23 cellular contexts compared by ENCODE assay signal in the genomic region with DNA sequence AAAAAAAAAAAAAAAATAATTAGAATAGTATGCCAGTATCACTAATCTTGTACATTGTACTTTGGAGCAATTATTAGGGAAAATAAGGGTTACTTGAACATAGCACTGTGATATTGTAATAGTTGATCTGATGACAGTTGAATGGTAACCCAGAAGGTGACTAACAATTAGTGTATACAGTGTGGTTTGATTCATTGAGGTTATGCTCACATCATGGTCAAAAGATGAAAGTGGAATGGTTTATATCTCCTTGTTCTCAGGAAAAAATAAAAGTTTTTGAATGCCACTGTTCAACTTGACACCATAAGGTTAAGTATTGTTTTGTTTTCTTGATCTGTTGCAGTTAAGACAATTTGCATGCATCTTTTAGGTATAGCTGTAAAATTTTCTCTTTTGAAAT.
DNase-seq lines count a peak whose midpoint lies in the region; ATAC-seq, FAIRE-seq and TF ChIP-seq lines count a peak whose summit lies in the region.
"Had no signal": no experiment of that assay in that cellular context is flagged by ENCODE, and none has a peak within 500 bp of the region (broad histone marks: within the 10 kb centered on the region; RNA-seq: fewer than 3 reads in every experiment).

No MANE protein-coding gene starts in this region.

- peaks cover 34% of the 10 kb centered on the region for H3K36me3 Mint-ChIP-seq in activated naive CD8-positive, alpha-beta T cell treated with anti-CD3 and anti-CD28 coated beads, Interleukin-2, amount 50 U/mL, for 24 hours (ENCODE audit: low read depth)
- peaks cover 41% of the 10 kb centered on the region for H3K36me3 Mint-ChIP-seq in activated naive CD8-positive, alpha-beta T cell treated with anti-CD3 and anti-CD28 coated beads for 36 hours
- H3K36me3 Mint-ChIP-seq: neural progenitor cell had no signal

- H3K79me2 ChIP-seq in fibroblast of lung (ENCODE audit: control insufficient read depth, insufficient read depth, low read length): no peaks in the 10 kb centered on the region

- no peaks in the 10 kb centered on the region for H3K36me3 ChIP-seq in fibroblast of lung (ENCODE audit: control insufficient read depth, insufficient read depth, low read length)
- H3K36me3 ChIP-seq: cardiac muscle cell, neural progenitor cell had no signal

- no peaks in the 10 kb centered on the region for H3K27me3 Mint-ChIP-seq in activated naive CD8-positive, alpha-beta T cell treated with anti-CD3 and anti-CD28 coated beads, Interleukin-2, amount 50 U/mL, for 24 hours
- no peaks in the 10 kb centered on the region for H3K27me3 Mint-ChIP-seq in activated naive CD8-positive, alpha-beta T cell treated with anti-CD3 and anti-CD28 coated beads for 36 hours
- no peaks in the 10 kb centered on the region for H3K27me3 Mint-ChIP-seq in stimulated activated naive CD8-positive, alpha-beta T cell treated with anti-CD3 and anti-CD28 coated beads, Interleukin-15, amount 100 ng/mL, for 72 hours
- H3K27me3 Mint-ChIP-seq: activated CD8-positive, alpha-beta T cell treated with anti-CD3 and anti-CD28 coated beads for 36 hours; activated naive CD8-positive, alpha-beta T cell had no signal

- ATAC-seq in activated naive CD8-positive, alpha-beta T cell treated with anti-CD3 and anti-CD28 coated beads, Interleukin-2, amount 50 U/mL, for 24 hours: peak; percentile 52
- ATAC-seq in stimulated activated naive CD8-positive, alpha-beta T cell treated with anti-CD3 and anti-CD28 coated beads, Interleukin-15, amount 100 ng/mL, for 72 hours: peak; percentile 60
- ATAC-seq in GM18909 (IDR thresholded peaks at IDR 0.05; ENCODE audit: poor library complexity, unreplicated experiment): no peak
- ATAC-seq: A549; activated CD8-positive, alpha-beta T cell treated with anti-CD3 and anti-CD28 coated beads for 36 hours had no signal

- no peak overlapping the region for H3K4me3 Mint-ChIP-seq in activated naive CD8-positive, alpha-beta T cell treated with anti-CD3 and anti-CD28 coated beads, Interleukin-2, amount 50 U/mL, for 24 hours
- H3K4me3 Mint-ChIP-seq in activated naive CD8-positive, alpha-beta T cell treated with anti-CD3 and anti-CD28 coated beads for 36 hours: no peak overlapping the region
- no peak overlapping the region for H3K4me3 Mint-ChIP-seq in stimulated activated naive CD8-positive, alpha-beta T cell treated with anti-CD3 and anti-CD28 coated beads, Interleukin-15, amount 100 ng/mL, for 72 hours
- H3K4me3 Mint-ChIP-seq: activated CD8-positive, alpha-beta T cell treated with anti-CD3 and anti-CD28 coated beads for 36 hours; activated naive CD8-positive, alpha-beta T cell; activated T-cell treated with anti-CD3 and anti-CD28 coated beads, Interleukin-2, amount 50 U/mL, for 4 hours; neural progenitor cell had no signal

- peaks cover 37% of the 10 kb centered on the region for H3K9me3 Mint-ChIP-seq in activated naive CD8-positive, alpha-beta T cell treated with anti-CD3 and anti-CD28 coated beads, Interleukin-2, amount 50 U/mL, for 24 hours
- H3K9me3 Mint-ChIP-seq in activated naive CD8-positive, alpha-beta T cell treated with anti-CD3 and anti-CD28 coated beads for 36 hours: peaks cover 34% of the 10 kb centered on the region
- peaks cover 27 to 45% of the 10 kb centered on the region in 2 donors for H3K9me3 Mint-ChIP-seq in stimulated activated naive CD8-positive, alpha-beta T cell treated with anti-CD3 and anti-CD28 coated beads, Interleukin-15, amount 100 ng/mL, for 72 hours

- FAIRE-seq in urothelium cell line (lab: Jason Lieb, UNC): no peak
- FAIRE-seq: A549, H1 had no signal

- no peak overlapping the region for H3K9ac ChIP-seq in fibroblast of lung (ENCODE audit: insufficient read depth, low read length)
- H3K9ac ChIP-seq: neural progenitor cell had no signal

- H2AFZ ChIP-seq in fibroblast of lung (ENCODE audit: low read length): no peak overlapping the region
- H2AFZ ChIP-seq: neural progenitor cell had no signal

- no peak overlapping the region for H3K27ac ChIP-seq in RWPE1
- H3K27ac ChIP-seq in fibroblast of lung (ENCODE audit: insufficient read depth, low read length): no peak overlapping the region
- H3K27ac ChIP-seq: A549, neural progenitor cell, spleen had no signal

- H4K20me1 ChIP-seq in fibroblast of lung (ENCODE audit: control insufficient read depth, extremely low read depth, insufficient read depth, low read length): no peaks in the 10 kb centered on the region

- no peak overlapping the region for H3K27ac Mint-ChIP-seq in activated naive CD8-positive, alpha-beta T cell treated with anti-CD3 and anti-CD28 coated beads, Interleukin-2, amount 50 U/mL, for 24 hours
- H3K27ac Mint-ChIP-seq in activated naive CD8-positive, alpha-beta T cell treated with anti-CD3 and anti-CD28 coated beads for 36 hours: no peak overlapping the region
- no peak overlapping the region for H3K27ac Mint-ChIP-seq in stimulated activated naive CD8-positive, alpha-beta T cell treated with anti-CD3 and anti-CD28 coated beads, Interleukin-15, amount 100 ng/mL, for 72 hours
- H3K27ac Mint-ChIP-seq: activated CD8-positive, alpha-beta T cell treated with anti-CD3 and anti-CD28 coated beads for 36 hours; activated naive CD8-positive, alpha-beta T cell; neural progenitor cell had no signal

- no peak for DNase-seq in activated naive CD8-positive, alpha-beta T cell treated with anti-CD3 and anti-CD28 coated beads, Interleukin-2, amount 50 U/mL, for 24 hours
- DNase-seq in activated naive CD8-positive, alpha-beta T cell treated with anti-CD3 and anti-CD28 coated beads for 36 hours: no peak
- peak; percentile 9 for DNase-seq in RWPE1 (ENCODE audit: low spot score)
- DNase-seq in fibroblast of lung (ENCODE audit: low read depth in 2 of 2): peak; percentile 50 to 83
- no peak for DNase-seq in stimulated activated naive CD8-positive, alpha-beta T cell treated with anti-CD3 and anti-CD28 coated beads, Interleukin-15, amount 100 ng/mL, for 72 hours
- no peak for DNase-seq in DMS153 (lab: John Stamatoyannopoulos, UW)
- DNase-seq in urothelium cell line (ENCODE audit: low spot score): no peak
- DNase-seq: activated CD8-positive, alpha-beta T cell treated with anti-CD3 and anti-CD28 coated beads for 36 hours; activated T-cell treated with anti-CD3 and anti-CD28 coated beads, Interleukin-2, amount 50 U/mL, for 4 hours; dermis blood vessel endothelial cell; DMS79; erythroblast; Kasumi-1; NCI-H1417 treated with DMSO at 0.1 percent for 48 hours; NCI-H526 treated with DMSO at 0.1 percent for 48 hours; spleen; stimulated activated CD4-positive, alpha-beta T cell treated with anti-CD3 and anti-CD28 coated beads, Interleukin-4, amount 100 ng/mL, for 4 hours had no signal

- CTCF ChIA-PET in RWPE1 (lab: Yijun Ruan, JAX): no interaction called here

- H3K9me3 ChIP-seq in fibroblast of lung (ENCODE audit: control insufficient read depth, insufficient read depth, low read depth, low read length): no peaks in the 10 kb centered on the region

- no peaks in the 10 kb centered on the region for H3K27me3 ChIP-seq in fibroblast of lung (ENCODE audit: control insufficient read depth, insufficient read depth, low read length)
- H3K27me3 ChIP-seq: cardiac muscle cell, neural progenitor cell, spleen had no signal

- no peaks in the 10 kb centered on the region for H3K4me1 Mint-ChIP-seq in activated naive CD8-positive, alpha-beta T cell treated with anti-CD3 and anti-CD28 coated beads, Interleukin-2, amount 50 U/mL, for 24 hours
- H3K4me1 Mint-ChIP-seq in activated naive CD8-positive, alpha-beta T cell treated with anti-CD3 and anti-CD28 coated beads for 36 hours: no peaks in the 10 kb centered on the region
- H3K4me1 Mint-ChIP-seq in stimulated activated naive CD8-positive, alpha-beta T cell treated with anti-CD3 and anti-CD28 coated beads, Interleukin-15, amount 100 ng/mL, for 72 hours: no peaks in the 10 kb centered on the region
- H3K4me1 Mint-ChIP-seq: neural progenitor cell had no signal

- H3K4me1 ChIP-seq in fibroblast of lung (ENCODE audit: control insufficient read depth, extremely low read depth, insufficient read depth, low read length): no peaks in the 10 kb centered on the region
- H3K4me1 ChIP-seq: A549, neural progenitor cell, spleen had no signal

- H3K4me2 ChIP-seq in fibroblast of lung (ENCODE audit: extremely low read depth, insufficient read depth, low read length): no peak overlapping the region
- H3K4me2 ChIP-seq: A549, neural progenitor cell had no signal

- POLR2A ChIA-PET in RWPE1 (lab: Yijun Ruan, JAX; ENCODE audit: low non-redundant PET): no interaction called here

- TF ChIP-seq CTCF in RWPE1 (conservative IDR thresholded peaks at IDR 0.05; ENCODE audit: low read depth) (no peak), fibroblast of lung (conservative IDR thresholded peaks at IDR 0.05 in 1 of 2, IDR thresholded peaks at IDR 0.05 in 1 of 2; ENCODE audit: low read depth in 1 of 2, low read length in 2 of 2) (no peak)

- no peak overlapping the region for H3K4me3 ChIP-seq in fibroblast of lung (replicated peaks in 1 of 4; ENCODE audit: control extremely low read depth in 1 of 4, insufficient read depth in 1 of 4, low read depth in 3 of 4, low read length in 4 of 4)
- H3K4me3 ChIP-seq: A549, cardiac muscle cell, neural progenitor cell, spleen had no signal

Comparison
In these comparisons a context has a peak if more than half of its experiments do, and no peak if none do; other contexts are left out.
1. DNase-seq: peak in RWPE1 (single experiment) and fibroblast of lung (2 of 2); none in activated naive CD8-positive, alpha-beta T cell treated with anti-CD3 and anti-CD28 coated beads, Interleukin-2, amount 50 U/mL, for 24 hours (single experiment), activated naive CD8-positive, alpha-beta T cell treated with anti-CD3 and anti-CD28 coated beads for 36 hours (single experiment), stimulated activated naive CD8-positive, alpha-beta T cell treated with anti-CD3 and anti-CD28 coated beads, Interleukin-15, amount 100 ng/mL, for 72 hours (0 of 2), DMS153 (single experiment) and urothelium cell line (single experiment).